25 cellular contexts compared by ENCODE assay signal in the genomic region with DNA sequence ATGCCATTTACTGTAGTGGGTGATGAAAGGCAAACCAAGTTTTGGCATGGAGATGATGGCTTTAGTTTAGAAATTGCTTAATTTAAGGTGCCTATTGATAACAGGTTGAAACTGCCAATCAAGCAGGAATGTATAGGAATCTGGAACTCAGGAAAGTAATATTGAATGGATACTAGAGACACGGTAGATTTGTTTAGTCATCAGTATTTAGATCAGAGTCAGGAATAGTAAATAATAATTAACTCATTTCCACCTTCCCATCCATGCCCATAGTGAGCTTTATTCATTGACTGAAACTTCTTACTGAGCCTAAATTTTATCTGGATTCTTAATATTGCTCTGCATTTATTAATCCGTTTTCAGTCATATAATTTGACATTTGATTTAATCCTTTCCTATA.
A peak's percentile ranks its signal among the peaks of the same experiment; 100 is the strongest.
DNase-seq lines count a peak whose midpoint lies in the region; ATAC-seq, FAIRE-seq and TF ChIP-seq lines count a peak whose summit lies in the region.
"Had no signal": no experiment of that assay in that cellular context is flagged by ENCODE, and none has a peak within 500 bp of the region (broad histone marks: within the 10 kb centered on the region; RNA-seq: fewer than 3 reads in every experiment).

No MANE protein-coding gene starts in this region.

- CTCF ChIA-PET in HepG2 (lab: Yijun Ruan, JAX; ENCODE audit: low intra/inter-chr PET ratio, low total read pairs) (no interaction called here), K562 (lab: Yijun Ruan, JAX; ENCODE audit: low intra/inter-chr PET ratio) (no interaction called here)

- H3K36me3 ChIP-seq in HepG2 (replicated peaks in 1 of 2; ENCODE audit: control insufficient read depth in 1 of 2, insufficient read depth in 2 of 2, low read length in 2 of 2): no peaks in the 10 kb centered on the region
- no peaks in the 10 kb centered on the region for H3K36me3 ChIP-seq in right lobe of liver
- no peaks in the 10 kb centered on the region for H3K36me3 ChIP-seq in K562 (ENCODE audit: control insufficient read depth, insufficient read depth, low read length)
- no peaks in the 10 kb centered on the region for H3K36me3 ChIP-seq in osteoblast (ENCODE audit: insufficient read depth, low read length)
- no peaks in the 10 kb centered on the region for H3K36me3 ChIP-seq in small intestine (ENCODE audit: control insufficient read depth in 2 of 2, insufficient read depth in 2 of 2, low read length in 2 of 2)
- H3K36me3 ChIP-seq in testis (ENCODE audit: low read depth, missing control alignments): no peaks in the 10 kb centered on the region
- H3K36me3 ChIP-seq: BE2C, BLaER1 had no signal

- no peak for DNase-seq in HepG2 (ENCODE audit: low spot score)
- no peak for DNase-seq in right lobe of liver
- no peak for DNase-seq in K562 (ENCODE audit: extremely low read depth in 1 of 4, low spot score in 3 of 4)
- peak; percentile 42 for DNase-seq in osteoblast (ENCODE audit: insufficient read length, low spot score, missing footprints)
- DNase-seq in small intestine: no peak
- DNase-seq in testis: no peak
- DNase-seq: ACHN; BE2C; C1 segment of cervical spinal cord; CD4-positive, alpha-beta memory T cell; CD4-positive, CD25-positive, alpha-beta regulatory T cell; CD8-positive, alpha-beta memory T cell; COR-L47; DMS 273 treated with DMSO at 0.1 percent for 48 hours; DMS153; DMS53; DMS79; DND-41; EL; GDM1 had no signal

- H4K20me1 ChIP-seq in HepG2 (ENCODE audit: insufficient read depth, low read length) (no peaks in the 10 kb centered on the region), K562 (replicated peaks; ENCODE audit: control insufficient read depth, insufficient read depth, low read length) (no peaks in the 10 kb centered on the region), osteoblast (ENCODE audit: insufficient read depth, low read length) (no peaks in the 10 kb centered on the region)
- H4K20me1 ChIP-seq: BLaER1 had no signal

- POLR2A ChIA-PET in HepG2 (lab: Yijun Ruan, JAX) (no interaction called here), K562 (lab: Yijun Ruan, JAX) (no interaction called here)

- H3K27me3 ChIP-seq in HepG2 (ENCODE audit: control insufficient read depth in 1 of 2, insufficient read depth in 2 of 2, low read length in 2 of 2): no peaks in the 10 kb centered on the region
- H3K27me3 ChIP-seq in right lobe of liver: no peaks in the 10 kb centered on the region
- H3K27me3 ChIP-seq in K562 (ENCODE audit: control insufficient read depth in 2 of 2, insufficient read depth in 2 of 2, low read length in 2 of 2): no peaks in the 10 kb centered on the region
- no peaks in the 10 kb centered on the region for H3K27me3 ChIP-seq in osteoblast (ENCODE audit: insufficient read depth, low read length)
- H3K27me3 ChIP-seq in small intestine (ENCODE audit: control insufficient read depth in 2 of 2, insufficient read depth in 2 of 2, low read length in 2 of 2): no peaks in the 10 kb centered on the region
- H3K27me3 ChIP-seq in testis: no peaks in the 10 kb centered on the region
- H3K27me3 ChIP-seq: BE2C, BLaER1 had no signal

- H3K4me3 ChIP-seq in HepG2 (replicated peaks in 1 of 3; ENCODE audit: insufficient read depth in 1 of 3, low read depth in 2 of 3, low read length in 3 of 3): no peak overlapping the region
- no peak overlapping the region for H3K4me3 ChIP-seq in right lobe of liver
- H3K4me3 ChIP-seq in K562: no peak overlapping the region
- H3K4me3 ChIP-seq in osteoblast (ENCODE audit: insufficient read depth, low read length): no peak overlapping the region
- no peak overlapping the region for H3K4me3 ChIP-seq in small intestine (ENCODE audit: low read depth in 1 of 2, low read length in 2 of 2)
- no peak overlapping the region for H3K4me3 ChIP-seq in testis
- H3K4me3 ChIP-seq: BLaER1, GM12878 had no signal

- intact Hi-C loops in HepG2 (cut with micrococcal nuclease; ENCODE audit: unreplicated experiment): no loop called here
- intact Hi-C loops in right lobe of liver (cut with DNase I): no loop called here
- intact Hi-C loops in K562 (cut with micrococcal nuclease): no loop called here
- intact Hi-C loops in testis (cut with DNase I; ENCODE audit: low total_unique reads): no loop called here

- in situ Hi-C loops in HepG2 (cut with HindIII; ENCODE audit: extremely low pct_ligation_motif_present, low pct_unique_long_range_greater_than_20kb): no loop called here
- in situ Hi-C loops in K562 (cut with MboI): no loop called here

- TF ChIP-seq EP300 in HepG2 (IDR thresholded peaks at IDR 0.05; ENCODE audit: low read depth in 2 of 2, low read length in 2 of 2) (no peak), HepG2 (CRISPR knock-in tag; IDR thresholded peaks at IDR 0.05; ENCODE audit: borderline replicate concordance) (no peak), K562 (IDR thresholded peaks at IDR 0.05; ENCODE audit: low read length) (no peak)

- ATAC-seq in HepG2 (no peak), right lobe of liver (no peak), K562 (no peak)
- ATAC-seq: GM12878 had no signal

- H3K4me2 ChIP-seq in HepG2 (ENCODE audit: low read depth, low read length): no peak overlapping the region
- no peak overlapping the region for H3K4me2 ChIP-seq in K562 (ENCODE audit: insufficient read depth, low read length)
- no peak overlapping the region for H3K4me2 ChIP-seq in osteoblast (ENCODE audit: insufficient read depth, low read length)
- H3K4me2 ChIP-seq: BLaER1 had no signal

- H3K4me1 ChIP-seq in HepG2 (ENCODE audit: insufficient read depth, low read length): no peaks in the 10 kb centered on the region
- H3K4me1 ChIP-seq in right lobe of liver: peaks cover 0 to 7% (median 0%) of the 10 kb centered on the region in 4 donors
- no peaks in the 10 kb centered on the region for H3K4me1 ChIP-seq in K562 (replicated peaks in 1 of 2; ENCODE audit: control insufficient read depth in 2 of 2, insufficient read depth in 2 of 2, low read length in 2 of 2)
- no peaks in the 10 kb centered on the region for H3K4me1 ChIP-seq in osteoblast (ENCODE audit: insufficient read depth, low read length)
- no peaks in the 10 kb centered on the region for H3K4me1 ChIP-seq in small intestine (ENCODE audit: control insufficient read depth in 2 of 2, insufficient read depth in 1 of 2, low read depth in 1 of 2, low read length in 1 of 2)
- H3K4me1 ChIP-seq in testis: no peaks in the 10 kb centered on the region
- H3K4me1 ChIP-seq: BE2C, BLaER1 had no signal

- no peak for TF ChIP-seq CTCF in HepG2 (CRISPR knock-in tag; IDR thresholded peaks at IDR 0.05)
- TF ChIP-seq CTCF in right lobe of liver (IDR thresholded peaks at IDR 0.05): no peak
- no peak for TF ChIP-seq CTCF in K562 (IDR thresholded peaks at IDR 0.05 in 2 of 3, conservative IDR thresholded peaks at IDR 0.05 in 1 of 3; ENCODE audit: insufficient read depth in 2 of 3, low read depth in 1 of 3, low read length in 3 of 3)
- no peak for TF ChIP-seq CTCF in osteoblast (IDR thresholded peaks at IDR 0.05; ENCODE audit: extremely low read depth, low read depth, low read length)
- TF ChIP-seq CTCF in testis (IDR thresholded peaks at IDR 0.05): no peak

- no peaks in the 10 kb centered on the region for H3K9me1 ChIP-seq in K562 (ENCODE audit: control insufficient read depth, insufficient read depth, low read length)

- H3K79me2 ChIP-seq in HepG2 (ENCODE audit: insufficient read depth, low read length): no peaks in the 10 kb centered on the region
- H3K79me2 ChIP-seq in K562 (ENCODE audit: control insufficient read depth, insufficient read depth, low read length): no peaks in the 10 kb centered on the region
- no peaks in the 10 kb centered on the region for H3K79me2 ChIP-seq in osteoblast (ENCODE audit: insufficient read depth, low read length)

- TF ChIP-seq POLR2A in HepG2 (IDR thresholded peaks at IDR 0.05; ENCODE audit: insufficient read depth in 1 of 2, low read depth in 2 of 2, low read length in 2 of 2): no peak
- no peak for TF ChIP-seq POLR2A in right lobe of liver (IDR thresholded peaks at IDR 0.05)
- no peak for TF ChIP-seq POLR2A in K562 (conservative IDR thresholded peaks at IDR 0.05)
- TF ChIP-seq POLR2A in testis (IDR thresholded peaks at IDR 0.05): no peak

- no TSS peak for BruUV-seq in HepG2 (replicated peaks; lab: Mats Ljungman, UMichigan)
- BruUV-seq in K562 (replicated peaks; lab: Mats Ljungman, UMichigan): no TSS peak

- FAIRE-seq in HepG2 (lab: Jason Lieb, UNC) (no peak), K562 (lab: Jason Lieb, UNC) (no peak), small intestine (lab: Jason Lieb, UNC) (no peak)
- FAIRE-seq: GM12878, GM12892, GM18507 had no signal

- 5% methylated on average over 2 of the region's 2 CpGs for WGBS in HepG2 (ENCODE audit: low lambda C conversion rate)
- WGBS in right lobe of liver (ENCODE audit: insufficient coverage, low coverage, low lambda C conversion rate, missing lambda C conversion rate): 35% methylated on average over 2 of the region's 2 CpGs
- 0% methylated on average over 2 of the region's 2 CpGs for WGBS in K562 (ENCODE audit: insufficient coverage, low coverage, missing lambda C conversion rate)
- WGBS in small intestine, 3 donors: 66 to 78% (median 71%) methylated on average over 2 of the region's 2 CpGs
- 90 to 94% methylated on average over 2 of the region's 2 CpGs for WGBS in testis, 2 donors

- peaks cover 25% of the 10 kb centered on the region for H3K9me3 ChIP-seq in HepG2 (ENCODE audit: low read length)
- H3K9me3 ChIP-seq in right lobe of liver: no peaks in the 10 kb centered on the region
- H3K9me3 ChIP-seq in K562 (replicated peaks; ENCODE audit: control insufficient read depth, insufficient read depth, low read depth, low read length): no peaks in the 10 kb centered on the region
- no peaks in the 10 kb centered on the region for H3K9me3 ChIP-seq in osteoblast (ENCODE audit: low read depth, low read length)
- no peaks in the 10 kb centered on the region for H3K9me3 ChIP-seq in small intestine (ENCODE audit: control insufficient read depth, low read depth)
- H3K9me3 ChIP-seq in testis: no peaks in the 10 kb centered on the region
- H3K9me3 ChIP-seq: BE2C, BLaER1 had no signal

- no peak overlapping the region for H2AFZ ChIP-seq in HepG2 (ENCODE audit: low read length)
- no peak overlapping the region for H2AFZ ChIP-seq in K562 (ENCODE audit: low read depth, low read length)
- H2AFZ ChIP-seq in osteoblast (ENCODE audit: low read length): no peak overlapping the region

- no peak overlapping the region for H3K9ac ChIP-seq in HepG2 (ENCODE audit: insufficient read depth, low read depth, low read length)
- H3K9ac ChIP-seq in K562 (ENCODE audit: insufficient read depth in 1 of 2, low read depth in 2 of 2, low read length in 2 of 2): no peak overlapping the region
- H3K9ac ChIP-seq: BLaER1 had no signal

- H3K27ac ChIP-seq in HepG2 (ENCODE audit: extremely low read length, insufficient read depth, low read length) (no peak overlapping the region), right lobe of liver (no peak overlapping the region), K562 (ENCODE audit: extremely low read depth, low read depth, low read length) (no peak overlapping the region), osteoblast (ENCODE audit: low read depth, low read length) (no peak overlapping the region), small intestine (ENCODE audit: low read depth in 1 of 2, low read length in 1 of 2) (no peak overlapping the region), testis (no peak overlapping the region)
- H3K27ac ChIP-seq: 22Rv1, BLaER1 had no signal

- no peak for TF ChIP-seq RAD21 in HepG2 (CRISPR knock-in tag; IDR thresholded peaks at IDR 0.05)
- TF ChIP-seq RAD21 in K562 (CRISPR knock-in tag; conservative IDR thresholded peaks at IDR 0.05 in 1 of 2, IDR thresholded peaks at IDR 0.05 in 1 of 2): no peak

Comparison
In these comparisons a context has a peak if more than half of its experiments do, and no peak if none do; other contexts are left out.
1. Of the 241 proteins assayed by ChIP-seq in both HepG2 and K562: peak only in HepG2: MAFF and MAFK; only in K562: none; in both: none; in neither: 239.